In genomic region chr15:87753539-87753938, GRCh38 we compare ENCODE assay signal across 28 cellular contexts.
DNase-seq lines count a peak whose midpoint lies in the region; ATAC-seq and TF ChIP-seq lines count a peak whose summit lies in the region.
"Had no signal": no experiment of that assay in that cellular context is flagged by ENCODE, and none has a peak within 500 bp of the region (broad histone marks: within the 10 kb centered on the region; RNA-seq: fewer than 3 reads in every experiment).

No MANE protein-coding gene starts in this region.

- no peak overlapping the region for H2AFZ ChIP-seq in SK-N-SH (ENCODE audit: low read depth)

- H3K4me3 ChIP-seq in SK-N-SH (ENCODE audit: low read depth in 2 of 2, low read length in 1 of 2) (no peak overlapping the region), epithelial cell of proximal tubule (ENCODE audit: low read depth, low read length) (no peak overlapping the region)
- H3K4me3 ChIP-seq: HAP-1, left lung, ovary, spleen, uterus had no signal

- peaks cover 13% of the 10 kb centered on the region for H3F3A ChIP-seq in SK-N-SH (replicated peaks; ENCODE audit: insufficient read depth)

- peaks cover 0 to 5% (median 2%) of the 10 kb centered on the region in 3 donors for H3K27me3 Mint-ChIP-seq in CD14-positive monocyte (ENCODE audit: low read depth in 3 of 3)

- no peaks in the 10 kb centered on the region for H3K9me3 ChIP-seq in SK-N-SH
- H3K9me3 ChIP-seq: left lung, ovary, spleen, uterus had no signal

- H4K20me1 ChIP-seq in SK-N-SH (ENCODE audit: insufficient read depth) = no peaks in the 10 kb centered on the region

- CTCF ChIA-PET in SK-N-SH (lab: Yijun Ruan, JAX) = no interaction called here

- intact Hi-C loops in CD14-positive monocyte (cut with micrococcal nuclease) = no loop called here

- peak overlapping the region in 1 of 2 experiments; percentile 59; a peak in 2 of 4 replicates for H3K27ac ChIP-seq in SK-N-SH (ENCODE audit: low read depth in 2 of 2, low read length in 1 of 2)
- H3K27ac ChIP-seq: left lung, ovary, spleen, uterus had no signal

- H3K9me2 ChIP-seq in SK-N-SH = no peaks in the 10 kb centered on the region

- no peak overlapping the region for H3K27ac Mint-ChIP-seq in CD14-positive monocyte
- H3K27ac Mint-ChIP-seq: immature natural killer cell; naive thymus-derived CD8-positive, alpha-beta T cell; stimulated activated memory B cell treated with anti-CD40 and anti-IgM and Interleukin-4, amounts not matched to agents 10 μg/mL and 1 μg/mL and 100 μg/mL, for 72 hours had no signal

- no peaks in the 10 kb centered on the region for H3K27me3 ChIP-seq in SK-N-SH (ENCODE audit: insufficient read depth)
- H3K27me3 ChIP-seq: left lung, ovary, spleen, uterus had no signal

- H3K36me3 Mint-ChIP-seq in CD14-positive monocyte = no peaks in the 10 kb centered on the region
- H3K36me3 Mint-ChIP-seq: immature natural killer cell; naive thymus-derived CD8-positive, alpha-beta T cell; stimulated activated memory B cell treated with anti-CD40 and anti-IgM and Interleukin-4, amounts not matched to agents 10 μg/mL and 1 μg/mL and 100 μg/mL, for 72 hours had no signal

- no peak for TF ChIP-seq CTCF in SK-N-SH (IDR thresholded peaks at IDR 0.05)
- TF ChIP-seq CTCF in epithelial cell of proximal tubule (conservative IDR thresholded peaks at IDR 0.05; ENCODE audit: low read depth, low read length) = peak; percentile 23
- TF ChIP-seq CTCF in CD14-positive monocyte (IDR thresholded peaks at IDR 0.05) = no peak

- no peak overlapping the region for H3K4me2 ChIP-seq in SK-N-SH

- no peaks in the 10 kb centered on the region for H3K36me3 ChIP-seq in SK-N-SH (replicated peaks in 1 of 2; ENCODE audit: control insufficient read depth in 1 of 2, insufficient read depth in 2 of 2, low read length in 1 of 2)
- H3K36me3 ChIP-seq: HAP-1, left lung, ovary, spleen, uterus had no signal

- peaks cover 9 to 11% of the 10 kb centered on the region in 2 experiments for H3K4me1 ChIP-seq in SK-N-SH (ENCODE audit: control insufficient read depth in 1 of 2, insufficient read depth in 2 of 2, low read depth in 1 of 2, low read length in 1 of 2)
- H3K4me1 ChIP-seq: HAP-1 had no signal

- 83% methylated on average over 11 of the region's 11 CpGs for WGBS in SK-N-SH (ENCODE audit: low lambda C conversion rate)

- ATAC-seq in SK-N-SH treated with all-trans-retinoic acid at 6 μM for 48 hours (no peak), GM21786 (IDR thresholded peaks at IDR 0.05; ENCODE audit: unreplicated experiment) (no peak)
- ATAC-seq: left lung; naive thymus-derived CD8-positive, alpha-beta T cell; stimulated activated memory B cell treated with anti-CD40 and anti-IgM and Interleukin-4, amounts not matched to agents 10 μg/mL and 1 μg/mL and 100 μg/mL, for 72 hours had no signal

- peaks cover 11% of the 10 kb centered on the region for H3K4me1 Mint-ChIP-seq in CD14-positive monocyte
- H3K4me1 Mint-ChIP-seq: immature natural killer cell had no signal

- DNase-seq in SK-N-SH = no peak
- peak; percentile 29 for DNase-seq in NCI-H774 (lab: John Stamatoyannopoulos, UW)
- DNase-seq in epithelial cell of proximal tubule (ENCODE audit: low read depth) = no peak
- no peak for DNase-seq in UCSD-AML1 (lab: John Stamatoyannopoulos, UW; ENCODE audit: unreplicated experiment)
- no peak for DNase-seq in CD14-positive monocyte (ENCODE audit: low spot score)
- DNase-seq in NCI-H2227 (lab: John Stamatoyannopoulos, UW; ENCODE audit: unreplicated experiment) = no peak
- DNase-seq: activated gamma-delta T cell treated with Interleukin-2 at 50 U/mL for 16 hours; activated T-cell treated with anti-CD3 and anti-CD28 coated beads, Interleukin-2, amount 50 U/mL, for 1 hour; effector CD4-positive, alpha-beta T cell; EL; foreskin fibroblast; immature natural killer cell; Karpas-422; left lung; naive thymus-derived CD8-positive, alpha-beta T cell; NCI-H1048; NCI-H187 treated with DMSO at 0.1 percent for 48 hours; NCI-H82; ovary; SIG-M5; spleen; stimulated activated CD4-positive, alpha-beta T cell treated with anti-CD3 and anti-CD28 coated beads, Interleukin-2, amount 100 ng/mL, for 48 hours; T-helper 1 cell; uterus had no signal

- no peak overlapping the region for H3K4me3 Mint-ChIP-seq in CD14-positive monocyte
- H3K4me3 Mint-ChIP-seq: immature natural killer cell; naive thymus-derived CD8-positive, alpha-beta T cell; stimulated activated memory B cell treated with anti-CD40 and anti-IgM and Interleukin-4, amounts not matched to agents 10 μg/mL and 1 μg/mL and 100 μg/mL, for 72 hours had no signal

- POLR2A ChIA-PET in SK-N-SH (lab: Yijun Ruan, JAX) = no interaction called here

- peaks cover 0 to 5% (median 2%) of the 10 kb centered on the region in 7 donors for H3K9me3 Mint-ChIP-seq in CD14-positive monocyte
- H3K9me3 Mint-ChIP-seq: naive thymus-derived CD8-positive, alpha-beta T cell had no signal

- H3K9ac ChIP-seq in SK-N-SH = no peak overlapping the region

- no peaks in the 10 kb centered on the region for H3K79me2 ChIP-seq in SK-N-SH (ENCODE audit: insufficient read depth)

- TF ChIP-seq RAD21 in SK-N-SH (IDR thresholded peaks at IDR 0.05; ENCODE audit: low read length) = peak; percentile 49

- TF ChIP-seq EP300 in SK-N-SH (IDR thresholded peaks at IDR 0.05; ENCODE audit: borderline replicate concordance in 1 of 2, low read depth in 1 of 2, low read length in 1 of 2) = no peak

TF ChIP-seq in SK-N-SH, 30 proteins besides CTCF, POLR2A, EP300 and RAD21 (continues in another document):
- TF ChIP-seq TEAD4 (IDR thresholded peaks at IDR 0.05; ENCODE audit: borderline replicate concordance, insufficient read depth) (no peak), TCF12 (IDR thresholded peaks at IDR 0.05) (no peak), JUND (IDR thresholded peaks at IDR 0.05) (no peak), NFIC (IDR thresholded peaks at IDR 0.05; ENCODE audit: borderline replicate concordance) (no peak), SMC3 (IDR thresholded peaks at IDR 0.05; ENCODE audit: low read depth, low read length) (no peak), REST (IDR thresholded peaks at IDR 0.05; ENCODE audit: low read depth, low read length) (no peak)

TF ChIP-seq in SK-N-SH treated with all-trans-retinoic acid at 6 μM for 48 hours, 23 proteins besides CTCF, POLR2A, EP300 and RAD21:
- no peak for TF ChIP-seq GLIS3 (CRISPR knock-in tag; IDR thresholded peaks at IDR 0.05)
- no peak for TF ChIP-seq ISL1 (CRISPR knock-in tag; IDR thresholded peaks at IDR 0.05)
- no peak for TF ChIP-seq TSHZ2 (CRISPR knock-in tag; IDR thresholded peaks at IDR 0.05)
- no peak for TF ChIP-seq ZNF70 (CRISPR knock-in tag; IDR thresholded peaks at IDR 0.05)
- no peak for TF ChIP-seq PPARA (CRISPR knock-in tag; IDR thresholded peaks at IDR 0.05; ENCODE audit: borderline replicate concordance)
- TF ChIP-seq OSR1 (CRISPR knock-in tag; IDR thresholded peaks at IDR 0.05) = no peak
- TF ChIP-seq ZNF565 (CRISPR knock-in tag; conservative IDR thresholded peaks at IDR 0.05; ENCODE audit: low read depth) = no peak
- no peak for TF ChIP-seq CSDC2 (CRISPR knock-in tag; IDR thresholded peaks at IDR 0.05)
- TF ChIP-seq BACH2 (CRISPR knock-in tag; IDR thresholded peaks at IDR 0.05; ENCODE audit: borderline replicate concordance) = no peak
- no peak for TF ChIP-seq CSRNP3 (CRISPR knock-in tag; IDR thresholded peaks at IDR 0.05)
